Comparison of ENCODE assay signal across 24 cellular contexts in genomic region chr21:14734833-14735232, GRCh38.
A peak's percentile ranks its signal among the peaks of the same experiment; 100 is the strongest.
DNase-seq lines count a peak whose midpoint lies in the region; ATAC-seq, FAIRE-seq and TF ChIP-seq lines count a peak whose summit lies in the region.
"Had no signal": no experiment of that assay in that cellular context is flagged by ENCODE, and none has a peak within 500 bp of the region (broad histone marks: within the 10 kb centered on the region; RNA-seq: fewer than 3 reads in every experiment).

No MANE protein-coding gene starts in this region.

- peaks cover 23% of the 10 kb centered on the region for H3K4me1 ChIP-seq in GM12878 (ENCODE audit: control insufficient read depth, insufficient read depth, low read length)
- no peaks in the 10 kb centered on the region for H3K4me1 ChIP-seq in ascending aorta
- H3K4me1 ChIP-seq: BLaER1, Caco-2, HAP-1 had no signal

- peaks cover 3% of the 10 kb centered on the region for H3K9me3 Mint-ChIP-seq in activated naive CD8-positive, alpha-beta T cell treated with anti-CD3 and anti-CD28 coated beads, Interleukin-2, amount 10 ng/mL, durations not matched to agents 7 days and 5 days
- H3K9me3 Mint-ChIP-seq in activated naive CD8-positive, alpha-beta T cell treated with anti-CD3 and anti-CD28 coated beads, Interleukin-2, amount 50 U/mL, for 24 hours, result no peaks in the 10 kb centered on the region
- no peaks in the 10 kb centered on the region for H3K9me3 Mint-ChIP-seq in memory B cell
- H3K9me3 Mint-ChIP-seq in activated CD4-positive, alpha-beta memory T cell treated with anti-CD3 and anti-CD28 coated beads for 36 hours, result no peaks in the 10 kb centered on the region
- H3K9me3 Mint-ChIP-seq: CD4-positive, CD25-positive, alpha-beta regulatory T cell; CD8-positive, alpha-beta T cell; HFFc6 had no signal

- no peak for TF ChIP-seq EP300 in GM12878 (IDR thresholded peaks at IDR 0.05; ENCODE audit: borderline replicate concordance in 1 of 2, control insufficient read depth in 1 of 2, low read depth in 2 of 2, low read length in 2 of 2)

- H3K9ac ChIP-seq in SU-DHL-6 (ENCODE audit: low read length), result no peak overlapping the region
- H3K9ac ChIP-seq in GM12878 (ENCODE audit: control insufficient read depth, insufficient read depth, low read length), result no peak overlapping the region
- H3K9ac ChIP-seq: BLaER1, GM23248 had no signal

- no peak for TF ChIP-seq RAD21 in GM12878 (IDR thresholded peaks at IDR 0.05; ENCODE audit: insufficient read depth, low read depth, low read length)

- no peak for DNase-seq in activated naive CD8-positive, alpha-beta T cell treated with anti-CD3 and anti-CD28 coated beads, Interleukin-2, amount 10 ng/mL, durations not matched to agents 7 days and 5 days
- no peak for DNase-seq in activated naive CD8-positive, alpha-beta T cell treated with anti-CD3 and anti-CD28 coated beads, Interleukin-2, amount 50 U/mL, for 24 hours
- DNase-seq in GM12878 (ENCODE audit: low read depth, low spot score) (no peak), memory B cell (ENCODE audit: low spot score in 2 of 2) (no peak), ascending aorta (ENCODE audit: low spot score in 2 of 2) (no peak)
- DNase-seq in activated CD4-positive, alpha-beta memory T cell treated with anti-CD3 and anti-CD28 coated beads for 36 hours, result no peak
- DNase-seq: Caco-2; CD4-positive, CD25-positive, alpha-beta regulatory T cell; CD8-positive, alpha-beta T cell; DMS153; DND-41; GM23248; HFFc6 had no signal

- H2AFZ ChIP-seq in SU-DHL-6 (ENCODE audit: low read depth, low read length, severe bottlenecking), result peak overlapping the region; percentile 15
- no peak overlapping the region for H2AFZ ChIP-seq in GM12878 (ENCODE audit: control insufficient read depth, low read depth, low read length)
- H2AFZ ChIP-seq: GM23248 had no signal

- no peak overlapping the region for H3K4me3 Mint-ChIP-seq in activated naive CD8-positive, alpha-beta T cell treated with anti-CD3 and anti-CD28 coated beads, Interleukin-2, amount 10 ng/mL, durations not matched to agents 7 days and 5 days
- H3K4me3 Mint-ChIP-seq in activated naive CD8-positive, alpha-beta T cell treated with anti-CD3 and anti-CD28 coated beads, Interleukin-2, amount 50 U/mL, for 24 hours, result no peak overlapping the region
- no peak overlapping the region for H3K4me3 Mint-ChIP-seq in memory B cell
- no peak overlapping the region for H3K4me3 Mint-ChIP-seq in activated CD4-positive, alpha-beta memory T cell treated with anti-CD3 and anti-CD28 coated beads for 36 hours
- H3K4me3 Mint-ChIP-seq: B cell; CD4-positive, CD25-positive, alpha-beta regulatory T cell; CD8-positive, alpha-beta T cell; HFFc6 had no signal

- no peak for TF ChIP-seq POLR2A in GM12878 (IDR thresholded peaks at IDR 0.05; ENCODE audit: low read depth, low read length)

- SMC1A ChIA-PET in GM12878 (lab: Charles Lee; ENCODE audit: uncharacterized antibody, unreplicated experiment), result interaction anchor here (1.1 to 7.9 kb wide), 15 partner anchors 9 to 290 kb away, joined by 3 to 93 read pairs (median 7); no protein-coding TSS in a partner anchor

- H3K27ac Mint-ChIP-seq in activated naive CD8-positive, alpha-beta T cell treated with anti-CD3 and anti-CD28 coated beads, Interleukin-2, amount 10 ng/mL, durations not matched to agents 7 days and 5 days, result peak overlapping the region; percentile 27
- no peak overlapping the region for H3K27ac Mint-ChIP-seq in activated naive CD8-positive, alpha-beta T cell treated with anti-CD3 and anti-CD28 coated beads, Interleukin-2, amount 50 U/mL, for 24 hours
- peak overlapping the region; percentile 41 for H3K27ac Mint-ChIP-seq in memory B cell
- H3K27ac Mint-ChIP-seq in activated CD4-positive, alpha-beta memory T cell treated with anti-CD3 and anti-CD28 coated beads for 36 hours, result no peak overlapping the region
- H3K27ac Mint-ChIP-seq: B cell; CD4-positive, CD25-positive, alpha-beta regulatory T cell; CD8-positive, alpha-beta T cell; HFFc6 had no signal

- H3K36me3 ChIP-seq in SU-DHL-6 (ENCODE audit: low read length), result no peaks in the 10 kb centered on the region
- no peaks in the 10 kb centered on the region for H3K36me3 ChIP-seq in GM12878 (ENCODE audit: control insufficient read depth in 2 of 2, insufficient read depth in 2 of 2, low read length in 1 of 2)
- no peaks in the 10 kb centered on the region for H3K36me3 ChIP-seq in ascending aorta
- H3K36me3 ChIP-seq: BLaER1, HAP-1 had no signal

- H3K36me3 Mint-ChIP-seq in activated naive CD8-positive, alpha-beta T cell treated with anti-CD3 and anti-CD28 coated beads, Interleukin-2, amount 10 ng/mL, durations not matched to agents 7 days and 5 days, result peaks cover 35% of the 10 kb centered on the region
- H3K36me3 Mint-ChIP-seq in activated naive CD8-positive, alpha-beta T cell treated with anti-CD3 and anti-CD28 coated beads, Interleukin-2, amount 50 U/mL, for 24 hours (ENCODE audit: low read depth), result no peaks in the 10 kb centered on the region
- no peaks in the 10 kb centered on the region for H3K36me3 Mint-ChIP-seq in memory B cell
- no peaks in the 10 kb centered on the region for H3K36me3 Mint-ChIP-seq in activated CD4-positive, alpha-beta memory T cell treated with anti-CD3 and anti-CD28 coated beads for 36 hours
- H3K36me3 Mint-ChIP-seq: CD4-positive, CD25-positive, alpha-beta regulatory T cell; CD8-positive, alpha-beta T cell had no signal

- no peak for FAIRE-seq in GM12878 (lab: Jason Lieb, UNC)
- FAIRE-seq: A204.1, G401.6, GM19239, H54 had no signal

- H3K79me2 ChIP-seq in SU-DHL-6 (ENCODE audit: insufficient read depth, low read length), result no peaks in the 10 kb centered on the region
- no peaks in the 10 kb centered on the region for H3K79me2 ChIP-seq in GM12878 (ENCODE audit: control insufficient read depth, insufficient read depth, low read length)

- H3K27me3 Mint-ChIP-seq in activated naive CD8-positive, alpha-beta T cell treated with anti-CD3 and anti-CD28 coated beads, Interleukin-2, amount 10 ng/mL, durations not matched to agents 7 days and 5 days, result no peaks in the 10 kb centered on the region
- no peaks in the 10 kb centered on the region for H3K27me3 Mint-ChIP-seq in activated naive CD8-positive, alpha-beta T cell treated with anti-CD3 and anti-CD28 coated beads, Interleukin-2, amount 50 U/mL, for 24 hours
- H3K27me3 Mint-ChIP-seq in memory B cell, result no peaks in the 10 kb centered on the region
- H3K27me3 Mint-ChIP-seq in activated CD4-positive, alpha-beta memory T cell treated with anti-CD3 and anti-CD28 coated beads for 36 hours, result no peaks in the 10 kb centered on the region
- H3K27me3 Mint-ChIP-seq: B cell; CD4-positive, CD25-positive, alpha-beta regulatory T cell had no signal

- CTCF ChIA-PET in GM12878 (lab: Yijun Ruan, JAX), result interaction anchor here (0.9 to 4.7 kb wide), 8 partner anchors 10 to 282 kb away, joined by 4 to 46 read pairs (median 6); no protein-coding TSS in a partner anchor
- CTCF ChIA-PET in activated CD4-positive, alpha-beta memory T cell treated with anti-CD3 and anti-CD28 coated beads for 36 hours (lab: Charles Lee), result interaction anchor here (0.6 to 1.0 kb wide), 2 partner anchors 10 to 37 kb away, joined by 3 read pairs; no protein-coding TSS in a partner anchor

- ATAC-seq in activated naive CD8-positive, alpha-beta T cell treated with anti-CD3 and anti-CD28 coated beads, Interleukin-2, amount 10 ng/mL, durations not matched to agents 7 days and 5 days (ENCODE audit: low read depth), result no peak
- ATAC-seq in activated naive CD8-positive, alpha-beta T cell treated with anti-CD3 and anti-CD28 coated beads, Interleukin-2, amount 50 U/mL, for 24 hours, result no peak
- ATAC-seq in GM12878 (no peak), memory B cell (ENCODE audit: low read depth) (no peak), HG03097 (IDR thresholded peaks at IDR 0.05; ENCODE audit: low FRiP score, unreplicated experiment) (no peak)
- ATAC-seq: CD8-positive, alpha-beta T cell had no signal

- in situ Hi-C loops in GM12878 (cut with MboI), result no loop called here

- peaks cover 35% of the 10 kb centered on the region for H3K4me1 Mint-ChIP-seq in activated naive CD8-positive, alpha-beta T cell treated with anti-CD3 and anti-CD28 coated beads, Interleukin-2, amount 10 ng/mL, durations not matched to agents 7 days and 5 days
- peaks cover 35% of the 10 kb centered on the region for H3K4me1 Mint-ChIP-seq in activated naive CD8-positive, alpha-beta T cell treated with anti-CD3 and anti-CD28 coated beads, Interleukin-2, amount 50 U/mL, for 24 hours
- peaks cover 19% of the 10 kb centered on the region for H3K4me1 Mint-ChIP-seq in memory B cell
- peaks cover 31% of the 10 kb centered on the region for H3K4me1 Mint-ChIP-seq in activated CD4-positive, alpha-beta memory T cell treated with anti-CD3 and anti-CD28 coated beads for 36 hours (ENCODE audit: low read depth)

- H3K27me3 ChIP-seq in SU-DHL-6 (ENCODE audit: low read length) (no peaks in the 10 kb centered on the region), GM12878 (replicated peaks in 1 of 2; ENCODE audit: control insufficient read depth in 2 of 2, insufficient read depth in 2 of 2, low read length in 1 of 2) (no peaks in the 10 kb centered on the region), ascending aorta (no peaks in the 10 kb centered on the region)
- H3K27me3 ChIP-seq: BLaER1 had no signal

- H3K9me3 ChIP-seq in SU-DHL-6 (ENCODE audit: insufficient read depth, low read length) (no peaks in the 10 kb centered on the region), GM12878 (replicated peaks; ENCODE audit: control insufficient read depth, insufficient read depth, low read length) (no peaks in the 10 kb centered on the region), ascending aorta (no peaks in the 10 kb centered on the region)
- H3K9me3 ChIP-seq: BLaER1, Caco-2, HAP-1 had no signal

- WGBS in GM12878 (ENCODE audit: insufficient coverage, insufficient replicate concordance, low lambda C conversion rate, missing lambda C conversion rate), result 66% methylated on average over 2 of the region's 2 CpGs

- POLR2A ChIA-PET in activated naive CD8-positive, alpha-beta T cell treated with anti-CD3 and anti-CD28 coated beads, Interleukin-2, amount 10 ng/mL, durations not matched to agents 7 days and 5 days (lab: Charles Lee), result interaction anchor here (1.1 to 1.6 kb wide), 2 partner anchors 49 to 143 kb away, joined by 3 to 4 read pairs; no protein-coding TSS in a partner anchor
- POLR2A ChIA-PET in GM12878 (lab: Charles Lee), result interaction anchor here (0.5 to 1.4 kb wide), 2 partner anchors 11 to 47 kb away, joined by 3 to 7 read pairs; no protein-coding TSS in a partner anchor
- POLR2A ChIA-PET in activated CD4-positive, alpha-beta memory T cell treated with anti-CD3 and anti-CD28 coated beads for 36 hours (lab: Charles Lee), result no interaction called here

- H4K20me1 ChIP-seq in SU-DHL-6 (ENCODE audit: low read depth, low read length) (no peaks in the 10 kb centered on the region), GM12878 (ENCODE audit: control insufficient read depth, insufficient read depth) (no peaks in the 10 kb centered on the region)
- H4K20me1 ChIP-seq: BLaER1 had no signal

- H3F3A ChIP-seq in SU-DHL-6 (ENCODE audit: insufficient read depth), result no peaks in the 10 kb centered on the region

- H3K4me3 ChIP-seq in SU-DHL-6 (ENCODE audit: insufficient read depth, low read length, poor library complexity, severe bottlenecking) (no peak overlapping the region), GM12878 (no peak overlapping the region), ascending aorta (no peak overlapping the region)
- H3K4me3 ChIP-seq: BLaER1, GM23248, HAP-1 had no signal

- intact Hi-C loops in GM12878 (cut with micrococcal nuclease; ENCODE audit: unreplicated experiment), result loop anchor here (5.0 kb wide), 2 partner anchors 127 to 203 kb away; no protein-coding TSS in a partner anchor
- intact Hi-C loops in activated CD4-positive, alpha-beta memory T cell treated with anti-CD3 and anti-CD28 coated beads for 36 hours (cut with micrococcal nuclease), result loop anchor here (5.0 kb wide), 3 partner anchors 58 to 353 kb away; partner anchors contain the start of gene HSPA13
- intact Hi-C loops in ascending aorta (cut with DNase I), result no loop called here

- no peaks in the 10 kb centered on the region for H3K9me2 ChIP-seq in SU-DHL-6 (replicated peaks; ENCODE audit: insufficient read depth, low read length)

- no peak overlapping the region for H3K4me2 ChIP-seq in SU-DHL-6 (ENCODE audit: low read depth, low read length, poor library complexity, severe bottlenecking)
- no peak overlapping the region for H3K4me2 ChIP-seq in GM12878 (ENCODE audit: control insufficient read depth, insufficient read depth)
- H3K4me2 ChIP-seq: BLaER1 had no signal

- TF ChIP-seq CTCF in SU-DHL-6 (IDR thresholded peaks at IDR 0.05; ENCODE audit: insufficient read depth, low read length, poor library complexity, severe bottlenecking), result no peak
- TF ChIP-seq CTCF in GM12878 (IDR thresholded peaks at IDR 0.05 in 2 of 3, conservative IDR thresholded peaks at IDR 0.05 in 1 of 3; ENCODE audit: control insufficient read depth in 2 of 3, extremely low read depth in 1 of 3, insufficient read depth in 1 of 3, low read depth in 3 of 3, low read length in 3 of 3), result no peak
- TF ChIP-seq CTCF in ascending aorta (IDR thresholded peaks at IDR 0.05), result no peak

- no peak overlapping the region for H3K27ac ChIP-seq in SU-DHL-6 (ENCODE audit: low read depth, low read length)
- no peak overlapping the region for H3K27ac ChIP-seq in GM12878 (ENCODE audit: control insufficient read depth, insufficient read depth)
- no peak overlapping the region for H3K27ac ChIP-seq in ascending aorta
- H3K27ac ChIP-seq: 22Rv1, BLaER1, C4-2B, GM23248 had no signal

- RAD21 ChIA-PET in GM12878 (lab: Charles Lee; ENCODE audit: unreplicated experiment), result interaction anchor here (0.7 to 7.9 kb wide), 18 partner anchors 7 to 352 kb away, joined by 3 to 91 read pairs (median 4); partner anchors contain the start of gene HSPA13

- BruUV-seq in GM12878 (replicated peaks; lab: Mats Ljungman, UMichigan), result no TSS peak

Comparison
In these comparisons a context has a peak if more than half of its experiments do, and no peak if none do; other contexts are left out.
1. H3K27ac Mint-ChIP-seq: peak in activated naive CD8-positive, alpha-beta T cell treated with anti-CD3 and anti-CD28 coated beads, Interleukin-2, amount 10 ng/mL, durations not matched to agents 7 days and 5 days (single experiment) and memory B cell (single experiment); none in activated naive CD8-positive, alpha-beta T cell treated with anti-CD3 and anti-CD28 coated beads, Interleukin-2, amount 50 U/mL, for 24 hours (single experiment) and activated CD4-positive, alpha-beta memory T cell treated with anti-CD3 and anti-CD28 coated beads for 36 hours (single experiment).